ENCODE assay signal across 11 cellular contexts in the genomic region with DNA sequence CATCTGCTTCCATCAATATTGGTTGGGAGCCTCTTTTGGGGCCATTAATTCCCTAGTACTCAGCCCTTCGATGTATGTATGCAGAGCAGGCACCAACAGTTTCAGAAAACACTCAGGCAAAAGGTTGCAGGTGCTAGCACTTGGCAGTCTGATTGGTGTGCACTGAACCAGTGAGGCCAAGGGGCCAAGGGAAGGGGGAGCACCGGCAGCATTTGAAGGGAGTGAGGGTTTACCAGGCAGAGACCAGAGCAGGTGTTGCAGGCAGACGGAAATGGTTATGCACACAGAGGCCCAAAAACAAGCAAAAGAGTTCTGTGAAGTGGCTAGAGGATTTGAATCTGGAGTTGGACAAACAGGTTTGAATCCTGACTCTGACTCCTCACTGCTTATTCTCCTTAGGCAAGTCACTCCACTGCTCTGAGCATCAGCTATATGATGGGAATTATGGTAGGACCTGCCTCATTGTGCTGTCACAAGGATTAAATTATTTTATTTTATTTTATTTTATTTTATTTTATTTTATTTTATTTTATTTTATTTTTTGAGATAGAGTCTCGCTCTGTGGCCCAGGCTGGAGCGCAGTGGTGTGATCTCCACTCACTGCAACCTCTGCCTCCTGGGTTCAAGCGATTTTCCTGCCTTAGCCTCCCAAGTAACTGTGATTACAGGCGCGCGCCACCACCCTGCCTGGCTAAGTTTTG. TPM values are rescaled to one million over a fixed set of nuclear protein-coding genes. Genes with fewer than 3 reads are reported as not detected.
A peak's percentile ranks its signal among the peaks of the same experiment; 100 is the strongest.
DNase-seq lines count a peak whose midpoint lies in the region; ATAC-seq and TF ChIP-seq lines count a peak whose summit lies in the region.
"Had no signal": no experiment of that assay in that cellular context is flagged by ENCODE, and none has a peak within 500 bp of the region (broad histone marks: within the 10 kb centered on the region; RNA-seq: fewer than 3 reads in every experiment).

No MANE protein-coding gene starts in this region.

- peak overlapping the region; percentile 33 for H3K4me3 Mint-ChIP-seq in activated B cell treated with CpG ODN at 0.5 μM for 24 hours
- H3K4me3 Mint-ChIP-seq: brain had no signal

- peaks cover 22% of the 10 kb centered on the region for H3K4me1 Mint-ChIP-seq in activated B cell treated with CpG ODN at 0.5 μM for 24 hours
- H3K4me1 Mint-ChIP-seq: brain had no signal

- peaks cover 2% of the 10 kb centered on the region for H3K36me3 Mint-ChIP-seq in activated B cell treated with CpG ODN at 0.5 μM for 24 hours (ENCODE audit: low read depth)
- H3K36me3 Mint-ChIP-seq: brain had no signal

- no peaks in the 10 kb centered on the region for H3K36me3 ChIP-seq in stomach

- peaks cover 0 to 5% (median 0%) of the 10 kb centered on the region in 4 donors for H3K4me1 ChIP-seq in stomach

- no peak for TF ChIP-seq EP300 in stomach (IDR thresholded peaks at IDR 0.05)

- peaks cover 0 to 4% (median 0%) of the 10 kb centered on the region in 4 donors for H3K9me3 ChIP-seq in stomach
- H3K9me3 ChIP-seq: SK-N-SH had no signal

- peaks cover 2% of the 10 kb centered on the region for H3K9me3 Mint-ChIP-seq in activated B cell treated with CpG ODN at 0.5 μM for 24 hours

- no peaks in the 10 kb centered on the region for H3K27me3 Mint-ChIP-seq in activated B cell treated with CpG ODN at 0.5 μM for 24 hours
- H3K27me3 Mint-ChIP-seq: brain had no signal

- TF ChIP-seq CTCF in activated B cell treated with CpG ODN at 0.5 μM for 24 hours (IDR thresholded peaks at IDR 0.05) = no peak
- no peak for TF ChIP-seq CTCF in stomach (IDR thresholded peaks at IDR 0.05)
- no peak for TF ChIP-seq CTCF in RWPE1 (conservative IDR thresholded peaks at IDR 0.05; ENCODE audit: low read depth)

- 85 to 97% (median 89%) methylated on average over 9 of the region's 9 CpGs for WGBS in stomach, 5 donors

- ATAC-seq in GM18519 (IDR thresholded peaks at IDR 0.05; ENCODE audit: low FRiP score, unreplicated experiment) (peak; percentile 94), GM21737 (IDR thresholded peaks at IDR 0.05; ENCODE audit: unreplicated experiment) (peak; percentile 98), HG03575 (IDR thresholded peaks at IDR 0.05; ENCODE audit: extremely low read depth, insufficient number of reproducible peaks, low FRiP score, unreplicated experiment) (peak; percentile 92), activated B cell treated with CpG ODN at 0.5 μM for 24 hours (ENCODE audit: low read depth) (peak; percentile 99)

- intact Hi-C loops in activated B cell treated with CpG ODN at 0.5 μM for 24 hours (cut with micrococcal nuclease) = loop anchor here (2.0 to 5.0 kb wide), 2 partner anchors 33 to 45 kb away; no protein-coding TSS in a partner anchor
- intact Hi-C loops in stomach (cut with DNase I; ENCODE audit: low total_unique reads) = no loop called here

- DNase-seq in activated B cell treated with CpG ODN at 0.5 μM for 24 hours = peak; percentile 35
- DNase-seq in glomerular visceral epithelial cell (ENCODE audit: extremely low spot score) = no peak
- no peak for DNase-seq in stomach
- DNase-seq in NOMO-1 treated with dmso at 0.1 percent for 144 hours (lab: John Stamatoyannopoulos, UW; ENCODE audit: unreplicated experiment) = no peak
- no peak for DNase-seq in RWPE1 (ENCODE audit: low spot score)
- DNase-seq: SK-N-SH; stimulated activated CD4-positive, alpha-beta T cell treated with anti-CD3 and anti-CD28 coated beads, Interleukin-4, amount 100 ng/mL, for 1 hour had no signal

- TF ChIP-seq POLR2A in stomach (IDR thresholded peaks at IDR 0.05) = no peak

- H3K27me3 ChIP-seq in stomach = no peaks in the 10 kb centered on the region

- H3K4me3 ChIP-seq in stomach = no peak overlapping the region

- H3K27ac ChIP-seq in stomach (no peak overlapping the region), RWPE1 (no peak overlapping the region)

- POLR2A ChIA-PET in activated B cell treated with CpG ODN at 0.5 μM for 24 hours (lab: Charles Lee) = interaction anchor here (0.9 kb wide), 1 partner anchor 33 kb away, joined by 6 read pairs; no protein-coding TSS in a partner anchor
- POLR2A ChIA-PET in RWPE1 (lab: Yijun Ruan, JAX; ENCODE audit: low non-redundant PET) = no interaction called here

- peak overlapping the region; percentile 13 for H3K27ac Mint-ChIP-seq in activated B cell treated with CpG ODN at 0.5 μM for 24 hours

- CTCF ChIA-PET in activated B cell treated with CpG ODN at 0.5 μM for 24 hours (lab: Charles Lee) = no interaction called here
- CTCF ChIA-PET in RWPE1 (lab: Yijun Ruan, JAX) = interaction anchor here (0.6 kb wide), 1 partner anchor 24 kb away, joined by 5 read pairs; no protein-coding TSS in a partner anchor

RNA-seq across cellular contexts. Expression of gene SHLD1, which starts 58.1 kb away (rescaled TPM):
- total RNA-seq in activated B cell treated with CpG ODN at 0.5 μM for 24 hours (11.7 and 15.0 TPM in 2 replicates), stomach (1 to 10 TPM in 4 of 5 donors, not detected in 1; 1.3 to 3.5 (median 2.4) TPM)
- 10 to 100 TPM in 1 of 3 donors, 1 to 10 TPM in 2; 7.6 to 10.5 (median 8.1) TPM for polyA plus RNA-seq in stomach
